Comparison of ENCODE assay signal across 14 cellular contexts in genomic region chr11:69391192-69392103, GRCh38.
"Had no signal": no experiment of that assay in that cellular context is flagged by ENCODE, and none has a peak within 500 bp of the region (broad histone marks: within the 10 kb centered on the region; RNA-seq: fewer than 3 reads in every experiment).

No MANE protein-coding gene starts in this region.

- H3K4me3 ChIP-seq: gastroesophageal sphincter, heart right ventricle, right atrium auricular region, testis had no signal

- H3K27me3 Mint-ChIP-seq: activated CD4-positive, alpha-beta T cell treated with anti-CD3 and anti-CD28 coated beads, Interleukin-2, amount 10 ng/mL, durations not matched to agents 7 days and 5 days; stimulated activated naive CD8-positive, alpha-beta T cell treated with anti-CD3 and anti-CD28 coated beads, Interleukin-15, amount 100 ng/mL, for 72 hours had no signal

- H3K27me3 ChIP-seq: right atrium auricular region, testis had no signal

- H3K4me3 Mint-ChIP-seq: activated CD4-positive, alpha-beta T cell treated with anti-CD3 and anti-CD28 coated beads, Interleukin-2, amount 10 ng/mL, durations not matched to agents 7 days and 5 days; activated T-helper 1 cell treated with anti-CD3 and anti-CD28 coated beads, Interleukin-12 subunit alpha, Interleukin-12 subunit beta, Interleukin-2, Interleukin-4 antibody, amounts not matched to agents 30 ng/mL and 10 ng/mL and 1 ng/mL, durations not matched to agents 14 hours and 24 hours and 36 hours; stimulated activated naive CD8-positive, alpha-beta T cell treated with anti-CD3 and anti-CD28 coated beads, Interleukin-15, amount 100 ng/mL, for 72 hours; T-helper 2 cell treated with Interferon-gamma antibody and Interleukin-4, amounts not matched to agents 5 μg/mL and 100 μg/mL, for 36 hours had no signal

- H3K9me3 ChIP-seq: testis had no signal

- H3K4me1 Mint-ChIP-seq: activated CD4-positive, alpha-beta T cell treated with anti-CD3 and anti-CD28 coated beads, Interleukin-2, amount 10 ng/mL, durations not matched to agents 7 days and 5 days; stimulated activated naive CD8-positive, alpha-beta T cell treated with anti-CD3 and anti-CD28 coated beads, Interleukin-15, amount 100 ng/mL, for 72 hours had no signal

- H3K9ac ChIP-seq: parathyroid adenoma had no signal

- H3K27ac Mint-ChIP-seq: activated CD4-positive, alpha-beta T cell treated with anti-CD3 and anti-CD28 coated beads, Interleukin-2, amount 10 ng/mL, durations not matched to agents 7 days and 5 days; activated T-helper 1 cell treated with anti-CD3 and anti-CD28 coated beads, Interleukin-12 subunit alpha, Interleukin-12 subunit beta, Interleukin-2, Interleukin-4 antibody, amounts not matched to agents 30 ng/mL and 10 ng/mL and 1 ng/mL, durations not matched to agents 14 hours and 24 hours and 36 hours; stimulated activated naive CD8-positive, alpha-beta T cell treated with anti-CD3 and anti-CD28 coated beads, Interleukin-15, amount 100 ng/mL, for 72 hours; T-helper 2 cell treated with Interferon-gamma antibody and Interleukin-4, amounts not matched to agents 5 μg/mL and 100 μg/mL, for 36 hours had no signal

- H2AFZ ChIP-seq: parathyroid adenoma had no signal

- H3K36me3 ChIP-seq: gastroesophageal sphincter, heart right ventricle, right atrium auricular region had no signal

- ATAC-seq: gastroesophageal sphincter; heart right ventricle; left cardiac atrium; stimulated activated naive CD8-positive, alpha-beta T cell treated with anti-CD3 and anti-CD28 coated beads, Interleukin-15, amount 100 ng/mL, for 72 hours had no signal

- H3K4me1 ChIP-seq: gastroesophageal sphincter, parathyroid adenoma, right atrium auricular region, testis had no signal

- DNase-seq: activated CD4-positive, alpha-beta T cell treated with anti-CD3 and anti-CD28 coated beads, Interleukin-2, amount 10 ng/mL, durations not matched to agents 7 days and 5 days; activated CD8-positive, alpha-beta memory T cell treated with anti-CD3 and anti-CD28 coated beads, Interleukin-2, amount 50 U/mL, for 48 hours; activated naive CD4-positive, alpha-beta T cell treated with anti-CD3 and anti-CD28 coated beads, Interleukin-2, amount 50 U/mL, for 16 hours; heart right ventricle; left cardiac atrium; stimulated activated naive CD8-positive, alpha-beta T cell treated with anti-CD3 and anti-CD28 coated beads, Interleukin-15, amount 100 ng/mL, for 72 hours; SW 1271; testis had no signal

- H3K79me2 ChIP-seq: parathyroid adenoma had no signal

- H3K27ac ChIP-seq: gastroesophageal sphincter, heart right ventricle, parathyroid adenoma, right atrium auricular region, testis had no signal

- FAIRE-seq: colon had no signal
